1 cellular context compared by ENCODE assay signal in the genomic region with DNA sequence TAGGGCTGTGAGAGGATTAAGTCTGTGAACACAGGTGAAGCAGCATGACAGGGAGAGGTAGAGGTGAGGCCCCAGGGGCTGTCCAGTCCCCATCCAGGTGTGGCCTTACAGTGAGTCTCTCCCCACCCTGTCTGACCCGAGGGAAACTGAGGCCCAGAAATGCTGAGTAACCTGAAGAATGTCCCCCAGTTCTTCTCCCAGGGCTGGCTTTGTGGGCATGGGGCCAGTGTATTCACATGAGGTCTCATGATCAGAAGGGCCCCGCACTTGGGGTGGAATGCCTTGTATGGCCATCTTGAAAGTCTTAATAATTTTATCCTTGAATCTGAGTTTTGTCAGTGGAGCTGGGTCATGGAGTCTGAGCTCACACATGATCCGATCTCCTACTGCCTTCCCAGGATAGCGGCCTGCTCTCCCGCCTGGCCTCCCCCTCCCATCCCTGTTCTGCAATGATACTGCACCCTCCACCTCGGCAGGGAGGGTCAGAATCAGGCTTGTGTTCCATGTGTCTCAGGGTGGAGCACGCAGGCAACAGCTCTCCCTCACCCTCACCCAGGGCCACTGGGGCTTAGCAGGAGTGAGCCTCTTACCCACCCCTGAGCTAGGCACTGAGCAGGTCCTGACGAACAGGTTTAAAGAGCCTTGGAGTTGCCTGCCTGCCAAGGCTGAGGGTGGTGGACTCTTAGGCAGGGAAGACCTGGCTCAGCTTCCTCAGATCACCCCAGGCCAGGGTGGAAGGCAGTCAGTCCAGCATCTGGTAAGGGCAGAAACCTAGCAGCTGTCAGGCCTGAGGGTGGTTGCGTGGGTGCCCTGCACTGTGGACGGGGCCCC.
TF ChIP-seq lines count a peak whose summit lies in the region.

No MANE protein-coding gene starts in this region.

TF ChIP-seq in H1, 55 proteins besides CTCF, POLR2A, EP300 and RAD21:
- no peak for TF ChIP-seq SUZ12 (IDR thresholded peaks at IDR 0.05; ENCODE audit: low read length)
- no peak for TF ChIP-seq KDM5A (IDR thresholded peaks at IDR 0.05; ENCODE audit: low read length)
- TF ChIP-seq NANOG (IDR thresholded peaks at IDR 0.05; ENCODE audit: insufficient read depth, low read depth, low read length, poor library complexity, severe bottlenecking): no peak
- peak; percentile 20 for TF ChIP-seq KDM4A (IDR thresholded peaks at IDR 0.05; ENCODE audit: low read depth, low read length, severe bottlenecking)
- no peak for TF ChIP-seq SRF (IDR thresholded peaks at IDR 0.05; ENCODE audit: low read depth, low read length)
- no peak for TF ChIP-seq SP2 (IDR thresholded peaks at IDR 0.05; ENCODE audit: low read length)
